In the genomic region with DNA sequence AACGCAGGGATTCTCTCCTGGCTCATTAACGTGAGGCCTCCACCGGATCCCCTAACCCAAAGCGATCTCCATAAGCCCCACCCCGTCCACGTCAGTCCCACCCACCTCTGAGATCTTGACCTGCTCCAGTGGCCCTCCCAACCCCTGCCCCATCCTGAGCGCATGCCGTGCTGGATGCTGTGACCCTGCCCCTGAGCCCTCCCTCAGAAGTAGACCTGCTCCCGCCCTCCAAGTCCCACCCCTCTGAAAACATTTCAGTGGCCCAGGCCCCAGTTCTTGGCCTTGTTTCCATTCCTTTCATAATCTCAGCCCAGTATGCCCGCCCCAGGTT, we compare ENCODE assay signal across 13 cellular contexts. TPM values are rescaled to one million over a fixed set of nuclear protein-coding genes. Genes with fewer than 3 reads are reported as not detected.
DNase-seq lines count a peak whose midpoint lies in the region; ATAC-seq, FAIRE-seq and TF ChIP-seq lines count a peak whose summit lies in the region.
"Had no signal": no experiment of that assay in that cellular context is flagged by ENCODE, and none has a peak within 500 bp of the region (broad histone marks: within the 10 kb centered on the region; RNA-seq: fewer than 3 reads in every experiment).

No MANE protein-coding gene starts in this region.

- peak overlapping the region; percentile 77 for H2BK15ac ChIP-seq in mesenchymal stem cell (ENCODE audit: low read depth, poor library complexity, severe bottlenecking)

- no peaks in the 10 kb centered on the region for H3K9me3 ChIP-seq in A549
- no peaks in the 10 kb centered on the region for H3K9me3 ChIP-seq in DOHH2 (ENCODE audit: control insufficient read depth, insufficient read depth, low read length)
- no peaks in the 10 kb centered on the region for H3K9me3 ChIP-seq in mesenchymal stem cell (ENCODE audit: control insufficient read depth, low read length)
- H3K9me3 ChIP-seq: gastrocnemius medialis, sigmoid colon, upper lobe of right lung had no signal

- H3K4me1 Mint-ChIP-seq in activated naive CD8-positive, alpha-beta T cell (ENCODE audit: low read depth), result peaks cover 34% of the 10 kb centered on the region
- peaks cover 48% of the 10 kb centered on the region for H3K4me1 Mint-ChIP-seq in osteocyte (ENCODE audit: unreplicated experiment)

- H4K91ac ChIP-seq in mesenchymal stem cell (ENCODE audit: low read length), result no peak overlapping the region

- TF ChIP-seq EP300 in A549 (IDR thresholded peaks at IDR 0.05), result no peak

- H3K4ac ChIP-seq in mesenchymal stem cell (ENCODE audit: low read depth in 1 of 2, low read length in 2 of 2), result no peak overlapping the region

- no peak overlapping the region for H3K18ac ChIP-seq in mesenchymal stem cell (ENCODE audit: low read depth in 1 of 2, low read length in 2 of 2)

- TF ChIP-seq POLR2A in A549 (IDR thresholded peaks at IDR 0.05; ENCODE audit: low read length), result no peak

- no peak for FAIRE-seq in A549 (lab: Jason Lieb, UNC)

- CTCF ChIA-PET in A549 (lab: Yijun Ruan, JAX), result interaction anchor here (5.3 to 9.5 kb wide), 3 partner anchors 15 to 117 kb away, joined by 24 to 268 read pairs (median 145); no protein-coding TSS in a partner anchor

- H3K14ac ChIP-seq in mesenchymal stem cell (ENCODE audit: low read length in 2 of 2), result no peak overlapping the region

- H2BK12ac ChIP-seq in mesenchymal stem cell (ENCODE audit: low read length in 2 of 2), result peak overlapping the region in 1 of 2 experiments; percentile 80

- POLR2A ChIA-PET in A549 (lab: Yijun Ruan, JAX), result interaction anchor here (2.6 kb wide), 2 partner anchors 92 to 127 kb away, joined by 15 to 18 read pairs; a partner anchor contains a TSS

- in situ Hi-C loops in ACHN (cut with HindIII; ENCODE audit: low pct_ligation_motif_present, low pct_unique_long_range_greater_than_20kb, low sequenced_read_pairs), result no loop called here

- no peaks in the 10 kb centered on the region for H3K9me2 ChIP-seq in DOHH2 (replicated peaks; ENCODE audit: control insufficient read depth, low read length)

- H3K27ac ChIP-seq in A549 (peak overlapping the region in 1 of 2 experiments; percentile 94; a peak in 3 of 6 replicates), DOHH2 (ENCODE audit: low read depth, low read length) (no peak overlapping the region), mesenchymal stem cell (ENCODE audit: low read length, poor library complexity, severe bottlenecking) (no peak overlapping the region), foreskin keratinocyte (no peak overlapping the region)
- H3K27ac ChIP-seq: gastrocnemius medialis, upper lobe of right lung had no signal

- H3K36me3 Mint-ChIP-seq in activated naive CD8-positive, alpha-beta T cell, result no peaks in the 10 kb centered on the region
- no peaks in the 10 kb centered on the region for H3K36me3 Mint-ChIP-seq in osteocyte (ENCODE audit: unreplicated experiment)

- no peak overlapping the region for H2BK120ac ChIP-seq in mesenchymal stem cell (ENCODE audit: low read depth, low read length)

- H4K8ac ChIP-seq in mesenchymal stem cell (ENCODE audit: low read length), result no peak overlapping the region

- no peaks in the 10 kb centered on the region for H3K79me1 ChIP-seq in mesenchymal stem cell (replicated peaks; ENCODE audit: low read length, poor library complexity, severe bottlenecking)

- peak overlapping the region; percentile 65; the same call in 2 of the 3 replicates for H3K4me2 ChIP-seq in A549
- peak overlapping the region; percentile 64; the same call in 1 of the 2 replicates for H3K4me2 ChIP-seq in DOHH2 (ENCODE audit: low read length)
- H3K4me2 ChIP-seq in mesenchymal stem cell (ENCODE audit: low read length, poor library complexity, severe bottlenecking), result no peak overlapping the region

- peaks cover 2% of the 10 kb centered on the region for H3K27me3 Mint-ChIP-seq in activated naive CD8-positive, alpha-beta T cell
- no peaks in the 10 kb centered on the region for H3K27me3 Mint-ChIP-seq in osteocyte (ENCODE audit: unreplicated experiment)

- peaks cover 5% of the 10 kb centered on the region; the same call in 1 of the 2 replicates for H3F3A ChIP-seq in DOHH2 (ENCODE audit: control insufficient read depth, insufficient read depth)

- H4K20me1 ChIP-seq in DOHH2 (ENCODE audit: control insufficient read depth, insufficient read depth, low read depth, low read length), result no peaks in the 10 kb centered on the region

- 86% methylated on average over 10 of the region's 10 CpGs for WGBS in A549 (ENCODE audit: missing lambda C conversion rate)
- WGBS in mesenchymal stem cell, result 18% methylated on average over 10 of the region's 10 CpGs

- no peak overlapping the region for H2BK5ac ChIP-seq in mesenchymal stem cell (ENCODE audit: low read depth, low read length, poor library complexity, severe bottlenecking)

- H3K79me2 ChIP-seq in DOHH2 (ENCODE audit: control insufficient read depth, low read length), result no peaks in the 10 kb centered on the region

- H3K4me3 ChIP-seq in A549, result no peak overlapping the region
- no peak overlapping the region for H3K4me3 ChIP-seq in DOHH2 (ENCODE audit: low read length)
- no peak overlapping the region for H3K4me3 ChIP-seq in mesenchymal stem cell (ENCODE audit: insufficient read depth in 1 of 2, low read depth in 1 of 2, low read length in 2 of 2)
- H3K4me3 ChIP-seq: gastrocnemius medialis, upper lobe of right lung had no signal

- H3K27me3 ChIP-seq in DOHH2 (ENCODE audit: control insufficient read depth, low read length) (peaks cover 29% of the 10 kb centered on the region), mesenchymal stem cell (ENCODE audit: control insufficient read depth in 1 of 2, insufficient read depth in 1 of 2, low read length in 2 of 2) (peaks cover 27 to 37% of the 10 kb centered on the region in 2 experiments), foreskin keratinocyte (peaks cover 3% of the 10 kb centered on the region)
- H3K27me3 ChIP-seq: upper lobe of right lung had no signal

- H3K9me3 Mint-ChIP-seq in activated naive CD8-positive, alpha-beta T cell (ENCODE audit: low read depth), result no peaks in the 10 kb centered on the region
- H3K9me3 Mint-ChIP-seq in osteocyte (ENCODE audit: unreplicated experiment), result no peaks in the 10 kb centered on the region

- no peak overlapping the region for H3K23ac ChIP-seq in mesenchymal stem cell (ENCODE audit: low read length in 2 of 2)

- H3K9ac ChIP-seq in mesenchymal stem cell (ENCODE audit: low read length), result no peak overlapping the region

- TF ChIP-seq CTCF in A549 (IDR thresholded peaks at IDR 0.05), result no peak
- no peak for TF ChIP-seq CTCF in DOHH2 (IDR thresholded peaks at IDR 0.05; ENCODE audit: low read depth, low read length, poor library complexity, severe bottlenecking)
- TF ChIP-seq CTCF in foreskin keratinocyte (conservative IDR thresholded peaks at IDR 0.05), result no peak
- TF ChIP-seq CTCF in osteocyte (IDR thresholded peaks at IDR 0.05), result no peak

- no peak overlapping the region for H2AFZ ChIP-seq in mesenchymal stem cell (ENCODE audit: low read depth, low read length)

- ATAC-seq in A549 (no peak), foreskin keratinocyte (no peak), GM21528 (IDR thresholded peaks at IDR 0.05; ENCODE audit: low FRiP score, unreplicated experiment) (no peak)
- ATAC-seq: gastrocnemius medialis, upper lobe of right lung had no signal

- peak overlapping the region; percentile 68 for H3K4me3 Mint-ChIP-seq in activated naive CD8-positive, alpha-beta T cell
- no peak overlapping the region for H3K4me3 Mint-ChIP-seq in osteocyte (ENCODE audit: unreplicated experiment)

- no peak overlapping the region for H2AK5ac ChIP-seq in mesenchymal stem cell (ENCODE audit: low read length, severe bottlenecking)

- H3K36me3 ChIP-seq in DOHH2 (ENCODE audit: control insufficient read depth, low read length), result no peaks in the 10 kb centered on the region
- no peaks in the 10 kb centered on the region for H3K36me3 ChIP-seq in mesenchymal stem cell (ENCODE audit: control insufficient read depth in 1 of 2, insufficient read depth in 2 of 2, low read depth in 1 of 2, low read length in 2 of 2)
- H3K36me3 ChIP-seq: gastrocnemius medialis, sigmoid colon, upper lobe of right lung had no signal

- DNase-seq in A549 (ENCODE audit: low read depth in 1 of 2, low spot score in 1 of 2), result no peak
- no peak for DNase-seq in mesenchymal stem cell
- DNase-seq in foreskin keratinocyte, result no peak
- no peak for DNase-seq in ACHN
- no peak for DNase-seq in osteocyte (ENCODE audit: extremely low spot score, unreplicated experiment)
- DNase-seq: gastrocnemius medialis, GOT3, NCI-H187 treated with DMSO at 0.1 percent for 48 hours, sigmoid colon had no signal

- H3K4me1 ChIP-seq in A549 (peaks cover 62% of the 10 kb centered on the region), DOHH2 (ENCODE audit: control insufficient read depth, low read length) (peaks cover 35% of the 10 kb centered on the region), mesenchymal stem cell (ENCODE audit: control insufficient read depth, insufficient read depth, low read depth, low read length) (peaks cover 35% of the 10 kb centered on the region), foreskin keratinocyte (peaks cover 10% of the 10 kb centered on the region)

- no peak overlapping the region for H3K27ac Mint-ChIP-seq in activated naive CD8-positive, alpha-beta T cell
- no peak overlapping the region for H3K27ac Mint-ChIP-seq in osteocyte (ENCODE audit: unreplicated experiment)

- no peak for TF ChIP-seq RAD21 in A549 (conservative IDR thresholded peaks at IDR 0.05 in 1 of 2, IDR thresholded peaks at IDR 0.05 in 1 of 2)

RNA-seq across cellular contexts. Expression of a gene that starts 19.9 kb away (rescaled TPM):
- polyA plus RNA-seq in A549 (2011; rRNA removed) (0.62 and 0.95 TPM in 2 replicates), A549 (2017; fragmentation: RNase III; extraction: RNeasy Plus Mini Kit Qiagen cat#74134 plus additional on column Dnase treatment) (4.6 to 6.1 TPM (median 5.6 TPM) in 3 replicates), foreskin keratinocyte (3.6 TPM in 2 replicates)
- polyA plus RNA-seq in A549 (2012; cell fraction: cytosol; rRNA removed), result 2.6 and 3.8 TPM in 2 replicates
- 9.6 and 11.7 TPM in 2 replicates for polyA plus RNA-seq in A549 (2012; cell fraction: nucleus; rRNA removed)
- polyA minus RNA-seq in A549 (2011; rRNA and poly(A)+ RNA removed), result 0.45 and 0.54 TPM in 2 replicates
- 0.66 TPM for polyA plus RNA-seq in mesenchymal stem cell (2013, experiment 1 of 2)
- polyA plus RNA-seq in mesenchymal stem cell (2013, experiment 2 of 2), result 0.55 TPM
- total RNA-seq in foreskin keratinocyte (4.2 and 4.3 TPM in 2 replicates), osteocyte (0.32 and 0.39 TPM in 2 replicates)
- total RNA-seq: gastrocnemius medialis had no signal

RNA-seq across cellular contexts. Expression of a gene that starts 22.6 kb away (rescaled TPM):
- 33.4 and 36.9 TPM in 2 replicates for polyA plus RNA-seq in A549 (2011; rRNA removed)
- polyA plus RNA-seq in A549 (2012; cell fraction: cytosol; rRNA removed), result 48.4 and 61.1 TPM in 2 replicates
- 158 and 205 TPM in 2 replicates for polyA plus RNA-seq in A549 (2012; cell fraction: nucleus; rRNA removed)
- polyA plus RNA-seq in A549 (2017; fragmentation: RNase III; extraction: RNeasy Plus Mini Kit Qiagen cat#74134 plus additional on column Dnase treatment), result 42.3 to 55.4 TPM (median 50.5 TPM) in 3 replicates
- 49.4 and 52.6 TPM in 2 replicates for polyA minus RNA-seq in A549 (2011; rRNA and poly(A)+ RNA removed)
- polyA plus RNA-seq in mesenchymal stem cell (2013, experiment 1 of 2), result 47.7 TPM
- polyA plus RNA-seq in mesenchymal stem cell (2013, experiment 2 of 2), result 45.1 TPM
- total RNA-seq in foreskin keratinocyte, result 33.5 and 34.1 TPM in 2 replicates
- 44.8 and 46.9 TPM in 2 replicates for polyA plus RNA-seq in foreskin keratinocyte
- total RNA-seq in osteocyte, result 92.1 and 107 TPM in 2 replicates

RNA-seq across cellular contexts. Expression of a gene that starts 36.4 kb away (rescaled TPM):
- polyA plus RNA-seq in A549 (2011; rRNA removed) (1.9 and 2.2 TPM in 2 replicates), A549 (2017; fragmentation: RNase III; extraction: RNeasy Plus Mini Kit Qiagen cat#74134 plus additional on column Dnase treatment) (1.3 to 1.4 TPM (median 1.3 TPM) in 3 replicates), foreskin keratinocyte (0.28 and 0.43 TPM in 2 replicates)
- 1.5 and 1.9 TPM in 2 replicates for polyA plus RNA-seq in A549 (2012; cell fraction: cytosol; rRNA removed)
- 12.5 and 14.5 TPM in 2 replicates for polyA plus RNA-seq in A549 (2012; cell fraction: nucleus; rRNA removed)
- polyA minus RNA-seq in A549 (2011; rRNA and poly(A)+ RNA removed), result 1.9 and 2.4 TPM in 2 replicates
- polyA plus RNA-seq in mesenchymal stem cell (2013, experiment 1 of 2), result 0.25 TPM
- 0.21 TPM for polyA plus RNA-seq in mesenchymal stem cell (2013, experiment 2 of 2)
- total RNA-seq in foreskin keratinocyte (0.49 and 0.51 TPM in 2 replicates), osteocyte (0.86 and 1.6 TPM in 2 replicates)

RNA-seq across cellular contexts. Expression of a gene that starts 46.0 kb away (rescaled TPM):
- polyA plus RNA-seq in A549 (2011; rRNA removed) (40.0 and 48.1 TPM in 2 replicates), A549 (2017; fragmentation: RNase III; extraction: RNeasy Plus Mini Kit Qiagen cat#74134 plus additional on column Dnase treatment) (82.1 to 87.0 TPM (median 84.2 TPM) in 3 replicates), foreskin keratinocyte (43.9 and 50.7 TPM in 2 replicates)
- polyA plus RNA-seq in A549 (2012; cell fraction: cytosol; rRNA removed), result 64.4 and 73.9 TPM in 2 replicates
- 93.3 and 105 TPM in 2 replicates for polyA plus RNA-seq in A549 (2012; cell fraction: nucleus; rRNA removed)
- polyA minus RNA-seq in A549 (2011; rRNA and poly(A)+ RNA removed), result 28.1 and 30.0 TPM in 2 replicates
- polyA plus RNA-seq in mesenchymal stem cell (2013, experiment 1 of 2), result 10.0 TPM
- polyA plus RNA-seq in mesenchymal stem cell (2013, experiment 2 of 2), result 9.0 TPM
- total RNA-seq in foreskin keratinocyte (54.9 and 59.6 TPM in 2 replicates), osteocyte (36.2 and 38.4 TPM in 2 replicates)
